24 cellular contexts compared by ENCODE assay signal in genomic region chr3:178181784-178182183, GRCh38.
A peak's percentile ranks its signal among the peaks of the same experiment; 100 is the strongest.
DNase-seq lines count a peak whose midpoint lies in the region; ATAC-seq, FAIRE-seq and TF ChIP-seq lines count a peak whose summit lies in the region.
"Had no signal": no experiment of that assay in that cellular context is flagged by ENCODE, and none has a peak within 500 bp of the region (broad histone marks: within the 10 kb centered on the region; RNA-seq: fewer than 3 reads in every experiment).

No MANE protein-coding gene starts in this region.

- H3K79me2 ChIP-seq in K562 (ENCODE audit: control insufficient read depth, insufficient read depth, low read length) (no peaks in the 10 kb centered on the region), parathyroid adenoma (no peaks in the 10 kb centered on the region)

- H3K4me2 ChIP-seq in K562 (ENCODE audit: insufficient read depth, low read length): no peak overlapping the region
- H3K4me2 ChIP-seq in parathyroid adenoma (ENCODE audit: low read length): peak overlapping the region; percentile 0

- H3K27ac Mint-ChIP-seq in immature natural killer cell (no peak overlapping the region), progenitor cell of endocrine pancreas (no peak overlapping the region)
- H3K27ac Mint-ChIP-seq: activated CD8-positive, alpha-beta memory T cell treated with anti-CD3 and anti-CD28 coated beads, Interleukin-2, amount 10 ng/mL, durations not matched to agents 7 days and 5 days; activated naive CD8-positive, alpha-beta T cell treated with anti-CD3 and anti-CD28 coated beads, Interleukin-2, amount 50 U/mL, for 24 hours; natural killer cell had no signal

- H4K20me1 ChIP-seq in K562 (replicated peaks; ENCODE audit: control insufficient read depth, insufficient read depth, low read length): no peaks in the 10 kb centered on the region

- no peak for TF ChIP-seq CTCF in K562 (IDR thresholded peaks at IDR 0.05 in 2 of 3, conservative IDR thresholded peaks at IDR 0.05 in 1 of 3; ENCODE audit: insufficient read depth in 2 of 3, low read depth in 1 of 3, low read length in 3 of 3)
- no peak for TF ChIP-seq CTCF in parathyroid adenoma (IDR thresholded peaks at IDR 0.05)
- TF ChIP-seq CTCF in progenitor cell of endocrine pancreas (IDR thresholded peaks at IDR 0.05; ENCODE audit: unreplicated experiment): no peak

- intact Hi-C loops in K562 (cut with micrococcal nuclease): no loop called here

- FAIRE-seq in K562 (lab: Jason Lieb, UNC): no peak
- FAIRE-seq: pancreas had no signal

- H3K27me3 Mint-ChIP-seq in immature natural killer cell (ENCODE audit: low read depth in 3 of 3): peaks cover 0 to 4% (median 0%) of the 10 kb centered on the region in 3 donors
- peaks cover 8% of the 10 kb centered on the region for H3K27me3 Mint-ChIP-seq in progenitor cell of endocrine pancreas
- H3K27me3 Mint-ChIP-seq: activated CD8-positive, alpha-beta memory T cell treated with anti-CD3 and anti-CD28 coated beads, Interleukin-2, amount 10 ng/mL, durations not matched to agents 7 days and 5 days had no signal

- CTCF ChIA-PET in K562 (lab: Yijun Ruan, JAX; ENCODE audit: low intra/inter-chr PET ratio): no interaction called here

- H3K9me1 ChIP-seq in K562 (ENCODE audit: control insufficient read depth, insufficient read depth, low read length): no peaks in the 10 kb centered on the region

- no peak for ATAC-seq in K562
- ATAC-seq: activated CD8-positive, alpha-beta memory T cell treated with anti-CD3 and anti-CD28 coated beads, Interleukin-2, amount 10 ng/mL, durations not matched to agents 7 days and 5 days; activated naive CD8-positive, alpha-beta T cell treated with anti-CD3 and anti-CD28 coated beads, Interleukin-2, amount 50 U/mL, for 24 hours; natural killer cell; pancreas; right lobe of liver had no signal

- no peak for TF ChIP-seq EP300 in K562 (IDR thresholded peaks at IDR 0.05; ENCODE audit: low read length)

- in situ Hi-C loops in K562 (cut with MboI) (no loop called here), KBM-7 (cut with MboI; ENCODE audit: low pct_unique_long_range_greater_than_20kb, low sequenced_read_pairs) (no loop called here)

- DNase-seq in NCI-H2171 treated with DMSO at 0.1 percent for 48 hours (lab: John Stamatoyannopoulos, UW) (peak; percentile 41), NCI-H2171 (lab: John Stamatoyannopoulos, UW) (no peak), NCI-H345 (lab: John Stamatoyannopoulos, UW) (peak; percentile 50), K562 (ENCODE audit: extremely low read depth in 1 of 4, low spot score in 3 of 4) (no peak), KBM-7 (no peak), immature natural killer cell (no peak), progenitor cell of endocrine pancreas (ENCODE audit: low spot score, unreplicated experiment) (no peak)
- DNase-seq: 8988T; activated CD4-positive, alpha-beta T cell treated with anti-CD3 and anti-CD28 coated beads, Interleukin-2, amount 50 U/mL, for 1 hour; activated CD8-positive, alpha-beta memory T cell treated with anti-CD3 and anti-CD28 coated beads, Interleukin-2, amount 10 ng/mL, durations not matched to agents 7 days and 5 days; activated naive CD8-positive, alpha-beta T cell treated with anti-CD3 and anti-CD28 coated beads, Interleukin-2, amount 50 U/mL, for 24 hours; activated T-cell treated with anti-CD3 and anti-CD28 coated beads, Interleukin-2, amount 50 U/mL, for 48 hours; Calu3; dermis blood vessel endothelial cell; islet precursor cell; natural killer cell; NCI-H1436 treated with DMSO at 0.1 percent for 48 hours; NK-92 treated with Interleukin-12 subunit alpha and Interleukin-12 subunit beta, amount 100 ng/mL, for 24 hours; right lobe of liver; stimulated activated CD4-positive, alpha-beta T cell treated with anti-CD3 and anti-CD28 coated beads, Interleukin-4, amount 100 ng/mL, for 1 hour; upper lobe of left lung had no signal

- H3K4me1 ChIP-seq in K562 (replicated peaks in 1 of 2; ENCODE audit: control insufficient read depth in 2 of 2, insufficient read depth in 2 of 2, low read length in 2 of 2) (no peaks in the 10 kb centered on the region; a peak in 1 of 5 replicates), parathyroid adenoma (peaks cover 20% of the 10 kb centered on the region)
- H3K4me1 ChIP-seq: pancreas, right lobe of liver, upper lobe of left lung had no signal

- H3K36me3 ChIP-seq in K562 (ENCODE audit: control insufficient read depth, insufficient read depth, low read length) (no peaks in the 10 kb centered on the region), parathyroid adenoma (ENCODE audit: control insufficient read depth, insufficient read depth, low read length) (no peaks in the 10 kb centered on the region)
- H3K36me3 ChIP-seq: pancreas, right lobe of liver, upper lobe of left lung had no signal

- H3K4me3 Mint-ChIP-seq in immature natural killer cell (no peak overlapping the region), progenitor cell of endocrine pancreas (ENCODE audit: low read depth) (no peak overlapping the region)
- H3K4me3 Mint-ChIP-seq: activated CD8-positive, alpha-beta memory T cell treated with anti-CD3 and anti-CD28 coated beads, Interleukin-2, amount 10 ng/mL, durations not matched to agents 7 days and 5 days; activated naive CD8-positive, alpha-beta T cell treated with anti-CD3 and anti-CD28 coated beads, Interleukin-2, amount 50 U/mL, for 24 hours; central memory CD8-positive, alpha-beta T cell; natural killer cell had no signal

- no TSS peak for BruUV-seq in K562 (replicated peaks; lab: Mats Ljungman, UMichigan)

- no peaks in the 10 kb centered on the region for H3K27me3 ChIP-seq in K562 (ENCODE audit: control insufficient read depth in 2 of 2, insufficient read depth in 2 of 2, low read length in 2 of 2)
- H3K27me3 ChIP-seq in parathyroid adenoma (ENCODE audit: control insufficient read depth, insufficient read depth, low read length): no peaks in the 10 kb centered on the region
- H3K27me3 ChIP-seq: pancreas, right lobe of liver, upper lobe of left lung had no signal

- peaks cover 0 to 2% (median 0%) of the 10 kb centered on the region in 6 donors for H3K9me3 Mint-ChIP-seq in immature natural killer cell
- H3K9me3 Mint-ChIP-seq in progenitor cell of endocrine pancreas (ENCODE audit: low read depth): peaks cover 3% of the 10 kb centered on the region
- H3K9me3 Mint-ChIP-seq: activated naive CD8-positive, alpha-beta T cell treated with anti-CD3 and anti-CD28 coated beads, Interleukin-2, amount 50 U/mL, for 24 hours; natural killer cell had no signal

- H3K36me3 Mint-ChIP-seq in immature natural killer cell (no peaks in the 10 kb centered on the region), progenitor cell of endocrine pancreas (ENCODE audit: insufficient read depth) (no peaks in the 10 kb centered on the region)
- H3K36me3 Mint-ChIP-seq: activated CD8-positive, alpha-beta memory T cell treated with anti-CD3 and anti-CD28 coated beads, Interleukin-2, amount 10 ng/mL, durations not matched to agents 7 days and 5 days; natural killer cell had no signal

- POLR2A ChIA-PET in K562 (lab: Yijun Ruan, JAX): no interaction called here

- no peaks in the 10 kb centered on the region for H3K9me3 ChIP-seq in K562 (replicated peaks; ENCODE audit: control insufficient read depth, insufficient read depth, low read depth, low read length)
- no peaks in the 10 kb centered on the region for H3K9me3 ChIP-seq in parathyroid adenoma (ENCODE audit: control insufficient read depth, low read length)
- H3K9me3 ChIP-seq: pancreas, right lobe of liver, upper lobe of left lung had no signal

- TF ChIP-seq POLR2A in K562 (conservative IDR thresholded peaks at IDR 0.05): no peak

- no peak for TF ChIP-seq RAD21 in K562 (CRISPR knock-in tag; conservative IDR thresholded peaks at IDR 0.05 in 1 of 2, IDR thresholded peaks at IDR 0.05 in 1 of 2)

- H3K4me1 Mint-ChIP-seq in immature natural killer cell (no peaks in the 10 kb centered on the region), progenitor cell of endocrine pancreas (ENCODE audit: low read depth) (peaks cover 2% of the 10 kb centered on the region)
- H3K4me1 Mint-ChIP-seq: activated CD8-positive, alpha-beta memory T cell treated with anti-CD3 and anti-CD28 coated beads, Interleukin-2, amount 10 ng/mL, durations not matched to agents 7 days and 5 days; activated naive CD8-positive, alpha-beta T cell treated with anti-CD3 and anti-CD28 coated beads, Interleukin-2, amount 50 U/mL, for 24 hours; central memory CD8-positive, alpha-beta T cell; natural killer cell had no signal

- peak overlapping the region; percentile 20; the same call in 1 of the 2 replicates for H2AFZ ChIP-seq in K562 (ENCODE audit: low read depth, low read length)
- H2AFZ ChIP-seq in parathyroid adenoma: peak overlapping the region; percentile 50

- H3K4me3 ChIP-seq in K562: no peak overlapping the region
- no peak overlapping the region for H3K4me3 ChIP-seq in parathyroid adenoma (ENCODE audit: low read depth, low read length)
- H3K4me3 ChIP-seq: pancreas, right lobe of liver, upper lobe of left lung had no signal

- 49% methylated on average over 4 of the region's 4 CpGs for WGBS in K562 (ENCODE audit: insufficient coverage, low coverage, missing lambda C conversion rate)

- no peak overlapping the region for H3K27ac ChIP-seq in K562 (ENCODE audit: extremely low read depth, low read depth, low read length)
- peak overlapping the region; percentile 91 for H3K27ac ChIP-seq in parathyroid adenoma
- H3K27ac ChIP-seq: pancreas, right lobe of liver, upper lobe of left lung had no signal

- no peak overlapping the region for H3K9ac ChIP-seq in K562 (ENCODE audit: insufficient read depth in 1 of 2, low read depth in 2 of 2, low read length in 2 of 2)
- no peak overlapping the region for H3K9ac ChIP-seq in parathyroid adenoma

TF ChIP-seq in K562, 482 proteins besides CTCF, POLR2A, EP300 and RAD21 (continues in another document):
- TF ChIP-seq SMARCB1 (IDR thresholded peaks at IDR 0.05; ENCODE audit: insufficient read length, low read depth) (no peak), ZNF589 (CRISPR knock-in tag; IDR thresholded peaks at IDR 0.05; ENCODE audit: low read depth) (no peak), MLX (CRISPR knock-in tag; conservative IDR thresholded peaks at IDR 0.05) (no peak), BRD4 (IDR thresholded peaks at IDR 0.05) (no peak)

Comparison
In these comparisons a context has a peak if more than half of its experiments do, and no peak if none do; other contexts are left out.
1. DNase-seq: peak in NCI-H2171 treated with DMSO at 0.1 percent for 48 hours (single experiment) and NCI-H345 (single experiment); none in NCI-H2171 (single experiment), K562 (0 of 4), KBM-7 (single experiment), immature natural killer cell (0 of 3) and progenitor cell of endocrine pancreas (single experiment).